In genomic region chr7:108001759-108002725, GRCh38 we compare ENCODE assay signal across 8 cellular contexts. TPM values are rescaled to one million over a fixed set of nuclear protein-coding genes. Genes with fewer than 3 reads are reported as not detected.
A peak's percentile ranks its signal among the peaks of the same experiment; 100 is the strongest.
DNase-seq lines count a peak whose midpoint lies in the region; ATAC-seq and TF ChIP-seq lines count a peak whose summit lies in the region.

No MANE protein-coding gene starts in this region.

- no peaks in the 10 kb centered on the region for H3K27me3 ChIP-seq in thoracic aorta (replicated peaks; ENCODE audit: insufficient read depth)

- no peaks in the 10 kb centered on the region for H3K36me3 ChIP-seq in thoracic aorta

- peaks cover 13 to 49% of the 10 kb centered on the region in 2 donors for H3K4me1 ChIP-seq in thoracic aorta (ENCODE audit: control insufficient read depth in 1 of 2, low read depth in 2 of 2)

- peak overlapping the region; percentile 80 to 84 for H3K27ac ChIP-seq in thoracic aorta

- H3K4me3 ChIP-seq in cardiac fibroblast (replicated peaks in 1 of 2; ENCODE audit: low read depth in 2 of 2, low read length in 2 of 2) (peak overlapping the region; percentile 79 to 89), thoracic aorta (peak overlapping the region; percentile 90)

- intact Hi-C loops in left colon (cut with DNase I, micrococcal nuclease): loop anchor here in 1 of 2 donors (5.0 kb wide), 1 partner anchor 65 kb away; no protein-coding TSS in a partner anchor

- no peaks in the 10 kb centered on the region for H3K9me3 ChIP-seq in thoracic aorta

- TF ChIP-seq CTCF in cardiac fibroblast (IDR thresholded peaks at IDR 0.05; ENCODE audit: low read depth, low read length) (no peak), thoracic aorta (IDR thresholded peaks at IDR 0.05) (no peak)

- ATAC-seq in left colon (peak; percentile 29), thoracic aorta (ENCODE audit: insufficient number of reproducible peaks, low FRiP score, low read depth) (no peak), HG02973 (IDR thresholded peaks at IDR 0.05; ENCODE audit: unreplicated experiment) (no peak), GM21423 (IDR thresholded peaks at IDR 0.05; ENCODE audit: unreplicated experiment) (no peak)

- DNase-seq in DMS53 treated with DMSO at 0.1 percent for 48 hours (lab: John Stamatoyannopoulos, UW; ENCODE audit: unreplicated experiment) (peak; percentile 43), NCI-H1694 (lab: John Stamatoyannopoulos, UW) (peak; percentile 70), cardiac fibroblast (ENCODE audit: low read depth in 2 of 2) (peak; percentile 38 to 52), left colon (peak in 1 of 2 donors; percentile 40), thoracic aorta (ENCODE audit: low spot score) (no peak), OCI-M1 (lab: John Stamatoyannopoulos, UW) (no peak)

RNA-seq across cellular contexts. Expression of gene LAMB1, which starts 0.9 kb away (rescaled TPM):
- total RNA-seq in left colon (100 to 1,000 TPM in 1 of 2 donors, 10 to 100 TPM in 1; 95.9 to 132 TPM), thoracic aorta (100 to 1,000 TPM; 144 to 296 TPM)

Comparison
In these comparisons a context has a peak if more than half of its experiments do, and no peak if none do; other contexts are left out.
1. DNase-seq: peak in DMS53 treated with DMSO at 0.1 percent for 48 hours (single experiment), NCI-H1694 (single experiment) and cardiac fibroblast (2 of 2); none in thoracic aorta (single experiment) and OCI-M1 (single experiment).